In genomic region chr5:62305358-62305714, GRCh38 we compare ENCODE assay signal across 1 cellular context.
TF ChIP-seq lines count a peak whose summit lies in the region.

No MANE protein-coding gene starts in this region.

TF ChIP-seq in SK-N-SH, 30 proteins besides CTCF, POLR2A, EP300 and RAD21 (continued from another document):
- TF ChIP-seq, protein P1, sequence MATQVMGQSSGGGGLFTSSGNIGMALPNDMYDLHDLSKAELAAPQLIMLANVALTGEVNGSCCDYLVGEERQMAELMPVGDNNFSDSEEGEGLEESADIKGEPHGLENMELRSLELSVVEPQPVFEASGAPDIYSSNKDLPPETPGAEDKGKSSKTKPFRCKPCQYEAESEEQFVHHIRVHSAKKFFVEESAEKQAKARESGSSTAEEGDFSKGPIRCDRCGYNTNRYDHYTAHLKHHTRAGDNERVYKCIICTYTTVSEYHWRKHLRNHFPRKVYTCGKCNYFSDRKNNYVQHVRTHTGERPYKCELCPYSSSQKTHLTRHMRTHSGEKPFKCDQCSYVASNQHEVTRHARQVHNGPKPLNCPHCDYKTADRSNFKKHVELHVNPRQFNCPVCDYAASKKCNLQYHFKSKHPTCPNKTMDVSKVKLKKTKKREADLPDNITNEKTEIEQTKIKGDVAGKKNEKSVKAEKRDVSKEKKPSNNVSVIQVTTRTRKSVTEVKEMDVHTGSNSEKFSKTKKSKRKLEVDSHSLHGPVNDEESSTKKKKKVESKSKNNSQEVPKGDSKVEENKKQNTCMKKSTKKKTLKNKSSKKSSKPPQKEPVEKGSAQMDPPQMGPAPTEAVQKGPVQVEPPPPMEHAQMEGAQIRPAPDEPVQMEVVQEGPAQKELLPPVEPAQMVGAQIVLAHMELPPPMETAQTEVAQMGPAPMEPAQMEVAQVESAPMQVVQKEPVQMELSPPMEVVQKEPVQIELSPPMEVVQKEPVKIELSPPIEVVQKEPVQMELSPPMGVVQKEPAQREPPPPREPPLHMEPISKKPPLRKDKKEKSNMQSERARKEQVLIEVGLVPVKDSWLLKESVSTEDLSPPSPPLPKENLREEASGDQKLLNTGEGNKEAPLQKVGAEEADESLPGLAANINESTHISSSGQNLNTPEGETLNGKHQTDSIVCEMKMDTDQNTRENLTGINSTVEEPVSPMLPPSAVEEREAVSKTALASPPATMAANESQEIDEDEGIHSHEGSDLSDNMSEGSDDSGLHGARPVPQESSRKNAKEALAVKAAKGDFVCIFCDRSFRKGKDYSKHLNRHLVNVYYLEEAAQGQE (IDR thresholded peaks at IDR 0.05; ENCODE audit: low read depth, low read length) = no peak
- no peak for TF ChIP-seq GABPA (IDR thresholded peaks at IDR 0.05; ENCODE audit: low read depth)
- TF ChIP-seq GATA2 (CRISPR knock-in tag; IDR thresholded peaks at IDR 0.05) = no peak
- no peak for TF ChIP-seq YY1 (IDR thresholded peaks at IDR 0.05; ENCODE audit: low read depth)
- no peak for TF ChIP-seq FOSL2 (IDR thresholded peaks at IDR 0.05; ENCODE audit: borderline replicate concordance, low read depth)
TF ChIP-seq in SK-N-SH: peak in this region for 0.
